8 cellular contexts compared by ENCODE assay signal in the genomic region with DNA sequence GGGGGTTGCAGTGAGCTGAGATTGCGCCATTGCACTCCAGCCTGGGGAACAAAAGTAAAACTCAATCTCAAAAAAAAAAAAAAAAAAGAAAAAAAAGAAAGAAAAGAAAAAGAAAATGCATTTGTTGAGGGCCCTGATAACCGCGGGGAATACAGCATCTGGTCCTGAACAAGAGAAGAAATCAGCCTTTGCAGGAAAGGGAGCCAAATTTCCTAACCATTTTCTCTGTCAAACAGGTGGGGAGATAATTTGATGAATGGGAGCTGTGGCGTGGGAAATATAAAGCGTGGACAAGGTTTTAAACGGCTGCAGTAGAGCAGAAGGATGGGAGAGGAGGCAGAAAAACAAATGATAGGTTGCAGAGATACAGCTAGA. TPM values are rescaled to one million over a fixed set of nuclear protein-coding genes. Genes with fewer than 3 reads are reported as not detected.
DNase-seq lines count a peak whose midpoint lies in the region; ATAC-seq, FAIRE-seq and TF ChIP-seq lines count a peak whose summit lies in the region.

No MANE protein-coding gene starts in this region.

- peaks cover 16% of the 10 kb centered on the region for H3K4me1 Mint-ChIP-seq in Caco-2 (ENCODE audit: low read depth, unreplicated experiment)

- in situ Hi-C loops in Panc1 (cut with HindIII; ENCODE audit: low pct_unique_long_range_greater_than_20kb, low sequenced_read_pairs): no loop called here

- H3K27ac Mint-ChIP-seq in Caco-2 (ENCODE audit: unreplicated experiment): peak overlapping the region; percentile 96

- no peaks in the 10 kb centered on the region for H3K27me3 Mint-ChIP-seq in Caco-2 (ENCODE audit: insufficient read depth, unreplicated experiment)

- H3K4me3 Mint-ChIP-seq in Caco-2 (ENCODE audit: unreplicated experiment): peak overlapping the region; percentile 86

- no peak for TF ChIP-seq CTCF in Caco-2 (IDR thresholded peaks at IDR 0.05; ENCODE audit: insufficient read depth in 1 of 2, low read depth in 1 of 2, low read length in 1 of 2, severe bottlenecking in 1 of 2, unreplicated experiment in 1 of 2)
- no peak for TF ChIP-seq CTCF in Panc1 (IDR thresholded peaks at IDR 0.05)
- TF ChIP-seq CTCF in pancreas (IDR thresholded peaks at IDR 0.05): no peak
- no peak for TF ChIP-seq CTCF in GM20000 (IDR thresholded peaks at IDR 0.05; ENCODE audit: extremely low read depth, missing control alignments)

- no peak for FAIRE-seq in pancreas (lab: Jason Lieb, UNC)

- no peaks in the 10 kb centered on the region for H3K9me3 Mint-ChIP-seq in Caco-2 (ENCODE audit: unreplicated experiment)

- H3K27me3 ChIP-seq in Caco-2 (replicated peaks; ENCODE audit: control insufficient read depth, insufficient read depth, low read length) (no peaks in the 10 kb centered on the region), Panc1 (ENCODE audit: control insufficient read depth, insufficient read depth, low read length) (no peaks in the 10 kb centered on the region), esophagus (ENCODE audit: control insufficient read depth in 1 of 2, insufficient read depth in 2 of 2, low read length in 2 of 2) (no peaks in the 10 kb centered on the region), pancreas (no peaks in the 10 kb centered on the region)

- H3K36me3 ChIP-seq in Caco-2 (ENCODE audit: control insufficient read depth, insufficient read depth, low read length): peaks cover 3% of the 10 kb centered on the region; the same call in 1 of the 2 replicates
- H3K36me3 ChIP-seq in Panc1 (ENCODE audit: control insufficient read depth, insufficient read depth, low read length): peaks cover 6% of the 10 kb centered on the region
- H3K36me3 ChIP-seq in esophagus (ENCODE audit: control insufficient read depth in 2 of 2, insufficient read depth in 2 of 2, low read length in 1 of 2): no peaks in the 10 kb centered on the region
- no peaks in the 10 kb centered on the region for H3K36me3 ChIP-seq in pancreas

- intact Hi-C loops in Caco-2 (cut with micrococcal nuclease; ENCODE audit: unreplicated experiment) (no loop called here), Panc1 (cut with micrococcal nuclease; ENCODE audit: unreplicated experiment) (no loop called here), pancreas (cut with DNase I) (no loop called here)

- H3K4me1 ChIP-seq in Caco-2 (peaks cover 8% of the 10 kb centered on the region; the same call in 1 of the 2 replicates), Panc1 (ENCODE audit: control insufficient read depth, insufficient read depth, low read length) (peaks cover 12% of the 10 kb centered on the region), esophagus (ENCODE audit: control insufficient read depth in 2 of 2, insufficient read depth in 2 of 2, low read length in 1 of 2) (peaks cover 0 to 4% of the 10 kb centered on the region in 2 donors), pancreas (peaks cover 0 to 19% (median 18%) of the 10 kb centered on the region in 3 donors)

- DNase-seq in Caco-2 (no peak), Panc1 (ENCODE audit: low read depth, low spot score) (no peak), pancreas (no peak), GM20000 (ENCODE audit: low spot score) (no peak), dermis blood vessel endothelial cell (no peak), SKM-1 treated with dmso at 0.1 percent for 144 hours (lab: John Stamatoyannopoulos, UW; ENCODE audit: unreplicated experiment) (no peak)

- H3K36me3 Mint-ChIP-seq in Caco-2 (ENCODE audit: insufficient read depth, unreplicated experiment): peaks cover 46% of the 10 kb centered on the region

- CTCF ChIA-PET in Caco-2 (lab: Charles Lee): interaction anchor here (0.6 to 0.9 kb wide), 5 partner anchors 17 to 1666 kb away, joined by 3 to 9 read pairs (median 4); no protein-coding TSS in a partner anchor
- CTCF ChIA-PET in Panc1 (lab: Charles Lee): interaction anchor here (0.7 kb wide), 1 partner anchor 101 kb away, joined by 3 read pairs; no protein-coding TSS in a partner anchor

- H3K27ac ChIP-seq in Panc1 (ENCODE audit: low read length) (peak overlapping the region; percentile 91), esophagus (ENCODE audit: low read depth in 2 of 2, low read length in 1 of 2) (peak overlapping the region in 1 of 2 donors; percentile 92), pancreas (peak overlapping the region; percentile 79 to 91 (median 82))

- POLR2A ChIA-PET in Caco-2 (lab: Charles Lee): no interaction called here
- POLR2A ChIA-PET in Panc1 (lab: Charles Lee): interaction anchor here (0.6 to 0.7 kb wide), 3 partner anchors 126 to 1144 kb away, joined by 4 to 8 read pairs (median 5); no protein-coding TSS in a partner anchor

- BruUV-seq in Caco-2 (replicated peaks; lab: Mats Ljungman, UMichigan): no TSS peak
- BruUV-seq in Panc1 (replicated peaks; lab: Mats Ljungman, UMichigan): no TSS peak

- WGBS in esophagus, 2 donors: 39 to 48% methylated on average over 6 of the region's 6 CpGs
- 26% methylated on average over 6 of the region's 6 CpGs for WGBS in pancreas, 2 donors

- ATAC-seq in Panc1 (no peak), pancreas (no peak), HG02970 (IDR thresholded peaks at IDR 0.05; ENCODE audit: low FRiP score, unreplicated experiment) (no peak)

- H3K9me3 ChIP-seq in Caco-2 (no peaks in the 10 kb centered on the region), Panc1 (ENCODE audit: control insufficient read depth, insufficient read depth, low read depth, low read length) (no peaks in the 10 kb centered on the region), esophagus (ENCODE audit: control insufficient read depth in 2 of 2, insufficient read depth in 1 of 2, low read depth in 1 of 2, low read length in 1 of 2) (no peaks in the 10 kb centered on the region), pancreas (no peaks in the 10 kb centered on the region)

- peak overlapping the region; percentile 75 for H3K4me3 ChIP-seq in Caco-2 (ENCODE audit: low read depth, low read length)
- peak overlapping the region; percentile 77 to 82 for H3K4me3 ChIP-seq in Panc1 (ENCODE audit: low read depth in 2 of 2, low read length in 2 of 2)
- peak overlapping the region; percentile 63 to 77 for H3K4me3 ChIP-seq in esophagus (ENCODE audit: low read depth in 1 of 2, low read length in 2 of 2)
- peak overlapping the region; percentile 64 to 81 (median 66) for H3K4me3 ChIP-seq in pancreas

RNA-seq across cellular contexts. Expression of a gene that starts 0.9 kb away (rescaled TPM):
- 41.6 and 44.5 TPM in 2 replicates for total RNA-seq in Caco-2 (2022)
- total RNA-seq in Panc1 (2021; ENCODE audit: unreplicated experiment): 23.9 TPM
- 18.8 TPM for polyA plus RNA-seq in Panc1 (2012; ENCODE audit: insufficient read length)
- 1 to 10 TPM; 4.2 to 4.9 TPM for polyA plus RNA-seq in esophagus
- total RNA-seq in pancreas: 1 to 10 TPM; 3.0 to 6.1 (median 5.0) TPM
- polyA plus RNA-seq in pancreas: 1 to 10 TPM; 4.7 to 9.6 TPM
- total RNA-seq in dermis blood vessel endothelial cell: 13.9 and 14.8 TPM in 2 replicates
